ENCODE assay signal across 16 cellular contexts in genomic region chr17:10286324-10286723, GRCh38.
"Had no signal": no experiment of that assay in that cellular context is flagged by ENCODE, and none has a peak within 500 bp of the region (broad histone marks: within the 10 kb centered on the region; RNA-seq: fewer than 3 reads in every experiment).

No MANE protein-coding gene starts in this region.

- H3K4me3 ChIP-seq: ascending aorta, cardiac muscle cell, esophagus muscularis mucosa, transverse colon, vagina had no signal

- H3K27ac Mint-ChIP-seq: activated naive CD8-positive, alpha-beta T cell treated with anti-CD3 and anti-CD28 coated beads, Interleukin-2, amount 50 U/mL, for 24 hours; naive B cell had no signal

- H3K27ac ChIP-seq: ascending aorta, cardiac muscle cell, esophagus muscularis mucosa, parathyroid adenoma, transverse colon, vagina had no signal

- H3K79me2 ChIP-seq: parathyroid adenoma had no signal

- DNase-seq: activated CD4-positive, alpha-beta T cell treated with anti-CD3 and anti-CD28 coated beads, Interleukin-2, amount 50 U/mL, for 1 hour; activated naive CD4-positive, alpha-beta T cell; activated naive CD8-positive, alpha-beta T cell treated with anti-CD3 and anti-CD28 coated beads, Interleukin-2, amount 50 U/mL, for 24 hours; activated T-cell treated with anti-CD3 and anti-CD28 coated beads for 4 hours; left colon; mammary epithelial cell; naive B cell; stimulated activated CD4-positive, alpha-beta T cell treated with anti-CD3 and anti-CD28 coated beads, Interleukin-2, amount 100 ng/mL, for 48 hours; stimulated activated naive CD4-positive, alpha-beta T cell treated with Interleukin-2 at 50 U/mL for 16 hours; substantia nigra; transverse colon had no signal

- H3K27me3 ChIP-seq: ascending aorta, cardiac muscle cell, vagina had no signal

- H3K9me3 ChIP-seq: ascending aorta, esophagus muscularis mucosa, transverse colon, vagina had no signal

- H3K36me3 ChIP-seq: ascending aorta, cardiac muscle cell, esophagus muscularis mucosa, transverse colon, vagina had no signal

- H3K9me3 Mint-ChIP-seq: activated naive CD8-positive, alpha-beta T cell treated with anti-CD3 and anti-CD28 coated beads, Interleukin-2, amount 50 U/mL, for 24 hours; naive B cell had no signal

- H2AFZ ChIP-seq: parathyroid adenoma had no signal

- H3K4me1 Mint-ChIP-seq: activated naive CD8-positive, alpha-beta T cell treated with anti-CD3 and anti-CD28 coated beads, Interleukin-2, amount 50 U/mL, for 24 hours; naive B cell had no signal

- H3K9ac ChIP-seq: parathyroid adenoma had no signal

- ATAC-seq: activated naive CD8-positive, alpha-beta T cell treated with anti-CD3 and anti-CD28 coated beads, Interleukin-2, amount 50 U/mL, for 24 hours; left colon had no signal

- H3K4me1 ChIP-seq: ascending aorta, parathyroid adenoma, transverse colon had no signal

- H3K4me3 Mint-ChIP-seq: activated naive CD8-positive, alpha-beta T cell treated with anti-CD3 and anti-CD28 coated beads, Interleukin-2, amount 50 U/mL, for 24 hours; naive B cell had no signal

- H3K36me3 Mint-ChIP-seq: naive B cell had no signal
